ENCODE assay signal across 9 cellular contexts in the genomic region with DNA sequence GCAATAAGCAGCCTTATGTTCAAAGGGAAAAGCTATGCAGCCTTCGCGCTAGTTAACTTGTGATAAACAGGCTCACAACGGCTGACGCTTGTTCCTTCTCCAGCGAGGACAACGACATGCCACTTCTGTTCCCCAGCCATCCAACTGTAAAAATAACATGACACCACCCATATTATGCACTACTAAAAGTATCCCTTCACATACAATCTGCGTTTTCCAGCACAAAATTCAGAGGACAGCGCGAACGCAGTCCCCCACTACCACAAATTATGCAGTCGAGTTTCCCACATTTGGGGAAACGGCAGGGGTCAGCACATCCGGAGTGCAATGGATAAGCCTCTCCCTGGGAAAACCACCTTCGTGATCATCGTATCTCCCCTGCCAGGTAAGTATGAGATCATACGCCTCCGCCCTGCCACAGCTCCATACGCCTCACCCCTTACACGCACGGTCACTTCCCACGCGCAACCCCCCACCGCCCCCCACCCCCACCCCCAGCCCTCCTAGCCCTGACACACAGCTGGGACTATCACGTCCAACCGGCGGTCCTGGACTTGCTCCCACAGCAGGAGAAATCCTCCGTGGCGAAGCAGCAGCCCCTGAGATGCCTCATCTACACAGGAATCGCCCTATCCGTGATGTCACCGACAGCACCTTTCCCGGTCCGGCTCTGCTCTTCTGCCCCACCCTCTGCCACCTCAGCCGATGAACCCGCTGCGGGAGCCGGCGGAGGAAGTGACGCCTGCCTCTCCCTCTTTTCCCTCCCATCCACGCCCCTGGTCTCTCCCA.
DNase-seq lines count a peak whose midpoint lies in the region; ATAC-seq and TF ChIP-seq lines count a peak whose summit lies in the region.
"Had no signal": no experiment of that assay in that cellular context is flagged by ENCODE, and none has a peak within 500 bp of the region (broad histone marks: within the 10 kb centered on the region; RNA-seq: fewer than 3 reads in every experiment).

No MANE protein-coding gene starts in this region.

- peaks cover 17% of the 10 kb centered on the region for H3K27me3 ChIP-seq in CD4-positive, CD25-positive, alpha-beta regulatory T cell (ENCODE audit: control insufficient read depth, insufficient read depth, low read length)
- H3K27me3 ChIP-seq in dorsolateral prefrontal cortex: peaks cover 0 to 41% (median 0%) of the 10 kb centered on the region in 45 donors
- H3K27me3 ChIP-seq in neutrophil: peaks cover 63% of the 10 kb centered on the region

- DNase-seq in CD4-positive, CD25-positive, alpha-beta regulatory T cell: peak in 2 of 3 donors; percentile 20 to 26
- DNase-seq in dorsolateral prefrontal cortex (peak in 4 of 10 donors; percentile 10 to 67 (median 54)), epidermal melanocyte (ENCODE audit: insufficient read length, low spot score) (no peak), NCI-H2227 (lab: John Stamatoyannopoulos, UW; ENCODE audit: unreplicated experiment) (no peak), H4 (ENCODE audit: low spot score) (no peak)
- DNase-seq: SW 1271 had no signal

- no peaks in the 10 kb centered on the region for H3K36me3 Mint-ChIP-seq in CD4-positive, CD25-positive, alpha-beta regulatory T cell

- no peaks in the 10 kb centered on the region for H3K36me3 ChIP-seq in CD4-positive, CD25-positive, alpha-beta regulatory T cell (ENCODE audit: control insufficient read depth, insufficient read depth, low read length)
- no peaks in the 10 kb centered on the region for H3K36me3 ChIP-seq in neutrophil

- peaks cover 4 to 26% (median 11%) of the 10 kb centered on the region in 4 donors for H3K4me1 Mint-ChIP-seq in CD4-positive, CD25-positive, alpha-beta regulatory T cell

- H3K27ac ChIP-seq in CD4-positive, CD25-positive, alpha-beta regulatory T cell (ENCODE audit: insufficient read depth, low read length, poor library complexity, severe bottlenecking): no peak overlapping the region
- H3K27ac ChIP-seq in VCaP: peak overlapping the region; percentile 24; the same call in 1 of the 2 replicates
- no peak overlapping the region for H3K27ac ChIP-seq in dorsolateral prefrontal cortex
- no peak overlapping the region for H3K27ac ChIP-seq in neutrophil

- H3K4me3 ChIP-seq in CD4-positive, CD25-positive, alpha-beta regulatory T cell (ENCODE audit: low read depth, low read length): peak overlapping the region; percentile 69
- H3K4me3 ChIP-seq in dorsolateral prefrontal cortex (peak overlapping the region in 34 of 59 donors; percentile 1 to 53 (median 28)), neutrophil (ENCODE audit: low read depth in 1 of 2, low read length in 1 of 2) (peak overlapping the region; percentile 58 to 62)

- intact Hi-C loops in dorsolateral prefrontal cortex (cut with DNase I): no loop called here

- peak in 1 of 2 donors; percentile 31 for ATAC-seq in CD4-positive, CD25-positive, alpha-beta regulatory T cell (ENCODE audit: low read depth in 2 of 2)
- ATAC-seq in GM21737 (IDR thresholded peaks at IDR 0.05; ENCODE audit: unreplicated experiment): no peak

- H3K4me1 ChIP-seq in CD4-positive, CD25-positive, alpha-beta regulatory T cell (ENCODE audit: control insufficient read depth, insufficient read depth, low read length, poor library complexity, severe bottlenecking): peaks cover 12% of the 10 kb centered on the region
- H3K4me1 ChIP-seq in neutrophil (ENCODE audit: control insufficient read depth in 1 of 2, insufficient read depth in 1 of 2, low read depth in 1 of 2, low read length in 1 of 2): peaks cover 15 to 18% of the 10 kb centered on the region in 2 experiments

- peak overlapping the region; percentile 86 to 92 (median 87) for H3K4me3 Mint-ChIP-seq in CD4-positive, CD25-positive, alpha-beta regulatory T cell

- H3K9me3 Mint-ChIP-seq in CD4-positive, CD25-positive, alpha-beta regulatory T cell: no peaks in the 10 kb centered on the region

- peak overlapping the region in 2 of 3 donors; percentile 85 to 90 for H3K27ac Mint-ChIP-seq in CD4-positive, CD25-positive, alpha-beta regulatory T cell

- H3K27me3 Mint-ChIP-seq in CD4-positive, CD25-positive, alpha-beta regulatory T cell: peaks cover 62% of the 10 kb centered on the region

- H3K9me3 ChIP-seq in CD4-positive, CD25-positive, alpha-beta regulatory T cell (ENCODE audit: control insufficient read depth in 2 of 2, low read length in 2 of 2): no peaks in the 10 kb centered on the region
- no peaks in the 10 kb centered on the region for H3K9me3 ChIP-seq in neutrophil

- TF ChIP-seq CTCF in VCaP (conservative IDR thresholded peaks at IDR 0.05) (no peak), dorsolateral prefrontal cortex (IDR thresholded peaks at IDR 0.05 in 54 of 56, conservative IDR thresholded peaks at IDR 0.05 in 2 of 56; ENCODE audit: low read depth in 1 of 56, partially characterized antibody in 56 of 56) (no peak), neutrophil (IDR thresholded peaks at IDR 0.05) (no peak)

Comparison
In these comparisons a context has a peak if more than half of its experiments do, and no peak if none do; other contexts are left out.
1. DNase-seq: peak in CD4-positive, CD25-positive, alpha-beta regulatory T cell (2 of 3); none in epidermal melanocyte (single experiment), NCI-H2227 (single experiment) and H4 (single experiment).
2. Peak in every context shown above with its lines, with median percentiles within 50 percentile points of each other: H3K4me3 ChIP-seq.